Comparison of ENCODE assay signal across 8 cellular contexts in the genomic region with DNA sequence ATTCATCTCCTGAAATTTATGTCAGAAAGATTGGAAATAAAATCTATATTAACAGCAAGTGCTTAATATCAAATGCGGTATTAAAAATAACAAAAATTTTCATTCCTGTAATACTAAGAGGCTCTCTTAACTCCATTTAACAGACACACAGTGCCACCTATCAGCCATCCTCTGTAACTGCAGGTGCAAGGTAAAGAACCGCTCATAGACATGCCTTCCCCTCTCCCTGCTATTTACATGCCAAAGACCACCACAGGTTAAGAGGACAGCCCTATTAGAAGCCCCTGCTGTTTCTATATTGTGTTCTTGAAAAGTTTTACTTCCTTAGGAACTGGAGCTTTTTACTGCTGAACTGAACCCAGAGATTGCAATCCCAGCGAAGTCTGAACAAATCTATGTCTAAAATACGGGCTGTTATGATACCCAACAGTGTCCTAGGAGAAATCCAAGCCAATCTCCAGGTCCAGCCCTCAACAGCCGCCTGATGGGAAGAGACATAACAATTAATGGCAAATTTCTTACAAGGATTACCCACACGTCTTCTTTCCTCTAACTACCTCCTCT. TPM values are rescaled to one million over a fixed set of nuclear protein-coding genes. Genes with fewer than 3 reads are reported as not detected.
DNase-seq lines count a peak whose midpoint lies in the region; ATAC-seq, FAIRE-seq and TF ChIP-seq lines count a peak whose summit lies in the region.
"Not testable (repeated sequence)": the region's sequence is repeated elsewhere in the genome, so short reads cannot be mapped to it uniquely, and the experiment has no call there.

No MANE protein-coding gene starts in this region.

- not testable (repeated sequence) for FAIRE-seq in pancreas (lab: Jason Lieb, UNC)

- not testable (repeated sequence) for H3K36me3 ChIP-seq in pancreas

- not testable (repeated sequence) for H3K9me3 ChIP-seq in pancreas

- ATAC-seq in HG03159 (IDR thresholded peaks at IDR 0.05; ENCODE audit: unreplicated experiment) (peak; percentile 66), WTC11 (peak; percentile 88), left ventricle myocardium superior (peak; percentile 68), pancreas (peak; percentile 67 to 93 (median 88))

- H3K4me3 Mint-ChIP-seq in WTC11 = not testable (repeated sequence)

- H3K27ac Mint-ChIP-seq in WTC11 = not testable (repeated sequence)

- peak; percentile 77 for TF ChIP-seq CTCF in WTC11 (IDR thresholded peaks at IDR 0.05)
- TF ChIP-seq CTCF in pancreas (IDR thresholded peaks at IDR 0.05) = peak; percentile 24 to 80 (median 70)

- intact Hi-C loops in left ventricle myocardium superior (cut with micrococcal nuclease); pancreas (cut with DNase I): not testable (repeated sequence)

- H3K4me3 ChIP-seq in pancreas = not testable (repeated sequence)

- CTCF ChIA-PET in WTC11 (lab: Charles Lee) = not testable (repeated sequence)

- 49 to 54% methylated on average over 6 of the region's 6 CpGs for WGBS in pancreas, 2 donors

- not testable (repeated sequence) for H3K27ac ChIP-seq in pancreas

- H3K27me3 ChIP-seq in pancreas = not testable (repeated sequence)

- peaks cover 11% of the 10 kb centered on the region for H3K27me3 Mint-ChIP-seq in WTC11 (ENCODE audit: low read depth)

- POLR2A ChIA-PET in WTC11 (lab: Charles Lee) = not testable (repeated sequence)

- H3K4me1 ChIP-seq in pancreas = not testable (repeated sequence)

- H3K9me3 Mint-ChIP-seq in WTC11 = not testable (repeated sequence)

- peaks cover 33% of the 10 kb centered on the region for H3K4me1 Mint-ChIP-seq in WTC11

- H3K36me3 Mint-ChIP-seq in WTC11 = not testable (repeated sequence)

- DNase-seq in A172 (ENCODE audit: low spot score) (peak; percentile 29), GM03348 (ENCODE audit: low spot score) (peak; percentile 43), NCI-H345 (lab: John Stamatoyannopoulos, UW) (peak; percentile 30), WTC11 (ENCODE audit: low spot score) (peak; percentile 42), pancreas (peak in 1 of 6 donors; percentile 47)
- DNase-seq in central memory CD4-positive, alpha-beta T cell = peak; percentile 32
- not testable (repeated sequence) for DNase-seq in left ventricle myocardium superior

RNA-seq across cellular contexts. Expression of gene LRRC61, which starts 46.9 kb away (rescaled TPM):
- 0.67 TPM in 1 of 2 replicates, not detected in the other for total RNA-seq in A172 (2014; rRNA removed; shearing (Covaris generic))
- total RNA-seq in WTC11 (2021) (27.7 to 33.3 TPM (median 32.7 TPM) in 3 replicates), left ventricle myocardium superior (3.7 TPM), pancreas (10 to 100 TPM in 1 of 6 donors, 1 to 10 TPM in 5; 7.1 to 10.3 (median 8.8) TPM)
- polyA plus RNA-seq in pancreas = 10 to 100 TPM in 1 of 2 donors, 1 to 10 TPM in 1; 7.1 to 11.2 TPM

RNA-seq across cellular contexts. Expression of gene ACTR3C, which starts 47.1 kb away (rescaled TPM):
- 0.88 and 2.8 TPM in 2 replicates for total RNA-seq in A172 (2014; rRNA removed; shearing (Covaris generic))
- 0.96 to 1.5 TPM (median 1.4 TPM) in 3 replicates for total RNA-seq in WTC11 (2021)
- 4.0 TPM for total RNA-seq in left ventricle myocardium superior
- total RNA-seq in pancreas = 10 to 100 TPM; 12.3 to 26.5 (median 17.7) TPM
- 10 to 100 TPM in 1 of 2 donors, 1 to 10 TPM in 1; 9.0 to 10.9 TPM for polyA plus RNA-seq in pancreas
